ENCODE assay signal across 10 cellular contexts in genomic region chr6:111973897-111974639, GRCh38.
DNase-seq lines count a peak whose midpoint lies in the region; TF ChIP-seq lines count a peak whose summit lies in the region.
"Had no signal": no experiment of that assay in that cellular context is flagged by ENCODE, and none has a peak within 500 bp of the region (broad histone marks: within the 10 kb centered on the region; RNA-seq: fewer than 3 reads in every experiment).

No MANE protein-coding gene starts in this region.

- H3K36me3 ChIP-seq in SK-N-MC (ENCODE audit: insufficient read depth, low read length), result no peaks in the 10 kb centered on the region
- no peaks in the 10 kb centered on the region for H3K36me3 ChIP-seq in esophagus squamous epithelium
- H3K36me3 ChIP-seq in skeletal muscle satellite cell (ENCODE audit: insufficient read depth, low read length), result no peaks in the 10 kb centered on the region
- no peaks in the 10 kb centered on the region for H3K36me3 ChIP-seq in Karpas-422 (ENCODE audit: insufficient read depth, low read length)

- H3K27ac ChIP-seq in SK-N-MC (peak overlapping the region; percentile 73), esophagus squamous epithelium (peak overlapping the region; percentile 32 to 88 (median 70)), Karpas-422 (ENCODE audit: low read length) (no peak overlapping the region)

- H3K9ac ChIP-seq in SK-N-MC (ENCODE audit: insufficient read length), result peak overlapping the region; percentile 24
- peak overlapping the region; percentile 87 for H3K9ac ChIP-seq in skeletal muscle satellite cell (ENCODE audit: low read depth, low read length)
- H3K9ac ChIP-seq in Karpas-422 (ENCODE audit: low read length), result no peak overlapping the region

- WGBS in esophagus squamous epithelium, 2 donors, result 79 to 89% methylated on average over 5 of the region's 5 CpGs

- no peaks in the 10 kb centered on the region for H4K20me1 ChIP-seq in Karpas-422 (ENCODE audit: insufficient read depth, low read depth, low read length)

- TF ChIP-seq CTCF in esophagus squamous epithelium (IDR thresholded peaks at IDR 0.05), result no peak

- H2AFZ ChIP-seq in Karpas-422 (ENCODE audit: low read length), result no peak overlapping the region

- H3K9me2 ChIP-seq in Karpas-422 (replicated peaks; ENCODE audit: insufficient read depth, low read length), result no peaks in the 10 kb centered on the region

- TF ChIP-seq POLR2A in esophagus squamous epithelium (IDR thresholded peaks at IDR 0.05), result no peak

- H3K4me2 ChIP-seq in skeletal muscle satellite cell (ENCODE audit: low read length) (peak overlapping the region; percentile 74), Karpas-422 (ENCODE audit: low read depth, low read length, poor library complexity, severe bottlenecking) (no peak overlapping the region)

- intact Hi-C loops in esophagus squamous epithelium (cut with DNase I), result no loop called here

- DNase-seq in DMS53 (lab: John Stamatoyannopoulos, UW) (peak; percentile 22), DMS53 treated with DMSO at 0.1 percent for 48 hours (lab: John Stamatoyannopoulos, UW; ENCODE audit: unreplicated experiment) (no peak), SK-N-MC (ENCODE audit: low read depth, low spot score) (no peak), esophagus squamous epithelium (lab: John Stamatoyannopoulos, UW) (no peak), NCI-H2107 (lab: John Stamatoyannopoulos, UW) (no peak), AG20443 (ENCODE audit: low spot score) (no peak), Karpas-422 (no peak)
- DNase-seq: NCI-H2029 treated with DMSO at 0.1 percent for 48 hours had no signal

- H3K27me3 ChIP-seq in esophagus squamous epithelium (no peaks in the 10 kb centered on the region), skeletal muscle satellite cell (ENCODE audit: control insufficient read depth, insufficient read depth, low read length) (no peaks in the 10 kb centered on the region), Karpas-422 (ENCODE audit: low read length) (no peaks in the 10 kb centered on the region)

- H3K4me3 ChIP-seq in SK-N-MC (peak overlapping the region; percentile 21; the same call in 1 of the 2 replicates), esophagus squamous epithelium (no peak overlapping the region), skeletal muscle satellite cell (ENCODE audit: low read length) (peak overlapping the region; percentile 53), Karpas-422 (ENCODE audit: low read length) (no peak overlapping the region)
- H3K4me3 ChIP-seq: GM12878 had no signal

- no peaks in the 10 kb centered on the region for H3K9me3 ChIP-seq in SK-N-MC (ENCODE audit: low read depth, low read length)
- no peaks in the 10 kb centered on the region for H3K9me3 ChIP-seq in esophagus squamous epithelium
- H3K9me3 ChIP-seq in skeletal muscle satellite cell (replicated peaks; ENCODE audit: low read length), result no peaks in the 10 kb centered on the region
- no peaks in the 10 kb centered on the region for H3K9me3 ChIP-seq in Karpas-422 (ENCODE audit: low read length)

- no peaks in the 10 kb centered on the region for H3K79me2 ChIP-seq in Karpas-422 (ENCODE audit: low read length)

- peaks cover 0 to 19% (median 5%) of the 10 kb centered on the region in 3 donors for H3K4me1 ChIP-seq in esophagus squamous epithelium
- peaks cover 41% of the 10 kb centered on the region for H3K4me1 ChIP-seq in skeletal muscle satellite cell (ENCODE audit: control insufficient read depth, insufficient read depth, low read length)
- no peaks in the 10 kb centered on the region for H3K4me1 ChIP-seq in Karpas-422 (ENCODE audit: low read length)

Comparison
In these comparisons a context has a peak if more than half of its experiments do, and no peak if none do; other contexts are left out.
1. H3K4me3 ChIP-seq: peak in SK-N-MC (single experiment) and skeletal muscle satellite cell (single experiment); none in esophagus squamous epithelium (0 of 4) and Karpas-422 (single experiment).